Comparison of ENCODE assay signal across 8 cellular contexts in the genomic region with DNA sequence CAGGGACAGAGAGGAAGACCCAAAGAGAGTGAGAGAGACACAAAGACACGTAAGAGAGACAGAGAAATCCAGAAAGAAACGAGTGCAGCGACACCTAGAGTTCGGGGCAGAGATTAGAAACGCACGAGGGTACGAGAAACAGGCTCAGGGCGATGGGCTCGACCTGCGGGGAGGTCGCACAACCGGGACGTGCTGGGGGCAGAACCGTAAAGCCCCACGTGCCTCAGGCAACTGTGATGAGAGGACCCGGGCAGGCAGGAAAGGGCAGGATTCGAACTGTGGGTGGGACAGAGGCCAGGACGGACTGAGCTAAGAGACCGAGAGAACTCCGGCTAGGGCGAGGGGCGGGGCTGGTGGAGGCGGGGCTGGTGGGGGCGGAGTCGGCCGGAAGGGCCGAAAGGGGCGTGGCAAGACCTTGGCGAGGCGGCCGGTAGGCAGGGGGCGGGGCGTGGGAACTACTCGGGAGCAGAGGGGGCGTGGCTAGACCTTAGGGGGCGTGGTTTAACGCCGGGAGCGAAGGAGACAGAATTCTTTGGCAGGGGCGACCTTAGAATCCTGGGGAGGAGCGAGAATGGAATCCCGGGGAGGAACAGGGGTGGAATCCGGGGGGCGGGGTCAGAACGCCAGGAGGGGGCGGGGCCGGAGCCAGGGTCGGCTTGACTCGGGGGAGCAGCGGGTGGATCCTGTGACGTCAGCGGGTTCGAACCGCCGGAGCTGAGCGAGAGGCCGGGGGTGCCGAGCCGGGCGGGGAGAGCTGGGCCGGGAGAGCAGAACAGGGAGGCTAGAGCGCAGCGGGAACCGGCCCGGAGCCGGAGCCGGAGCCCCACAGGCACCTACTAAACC. TPM values are rescaled to one million over a fixed set of nuclear protein-coding genes. Genes with fewer than 3 reads are reported as not detected.
DNase-seq lines count a peak whose midpoint lies in the region; ATAC-seq and TF ChIP-seq lines count a peak whose summit lies in the region.

Gene NECTIN2 (plus strand): TSS at position 686 of the 843 bp plus-strand sequence. CDS start 229 bp downstream, outside the sequence.

- H3K9me3 ChIP-seq in mucosa of rectum (ENCODE audit: control insufficient read depth in 2 of 2, low read length in 2 of 2): no peaks in the 10 kb centered on the region

- peaks cover 34% of the 10 kb centered on the region for H3K27me3 Mint-ChIP-seq in activated T-cell treated with anti-CD3 and anti-CD28 coated beads, Interleukin-2, amount 50 U/mL, for 24 hours

- peaks cover 18 to 19% of the 10 kb centered on the region in 2 donors for H3K4me1 ChIP-seq in mucosa of rectum (ENCODE audit: control insufficient read depth in 2 of 2, insufficient read depth in 2 of 2, low read length in 2 of 2)

- H3K9ac ChIP-seq in mucosa of rectum (ENCODE audit: low read depth in 1 of 2, low read length in 2 of 2): peak within 1 kb of the TSS; percentile 98 to 99

- no peak for ATAC-seq in HG02623 (IDR thresholded peaks at IDR 0.05; ENCODE audit: unreplicated experiment)

- peak; percentile 98 for DNase-seq in ELR (ENCODE audit: low read depth)
- DNase-seq in Jurkat, Clone E6-1 (ENCODE audit: low read depth, low spot score): peak; percentile 88
- DNase-seq in activated T-cell treated with anti-CD3 and anti-CD28 coated beads, Interleukin-2, amount 50 U/mL, for 24 hours: peak; percentile 86
- DNase-seq in erythroblast (lab: John Stamatoyannopoulos, UW): peak; percentile 93 to 98
- DNase-seq in stimulated activated CD8-positive, alpha-beta memory T cell treated with anti-CD3 and anti-CD28 coated beads, Interleukin-4, amount 100 ng/mL, for 1 hour (ENCODE audit: low read depth in 2 of 2, low spot score in 1 of 2): peak; percentile 47 to 50

- no peaks in the 10 kb centered on the region for H3K9me3 Mint-ChIP-seq in activated T-cell treated with anti-CD3 and anti-CD28 coated beads, Interleukin-2, amount 50 U/mL, for 24 hours

- no peaks in the 10 kb centered on the region for H3K36me3 Mint-ChIP-seq in activated T-cell treated with anti-CD3 and anti-CD28 coated beads, Interleukin-2, amount 50 U/mL, for 24 hours (ENCODE audit: low read depth)

- no peaks in the 10 kb centered on the region for H3K27me3 ChIP-seq in mucosa of rectum (ENCODE audit: control insufficient read depth in 2 of 2, insufficient read depth in 2 of 2, low read length in 2 of 2)

- H3K4me3 ChIP-seq in Jurkat, Clone E6-1 (ENCODE audit: low read length): peak within 1 kb of the TSS; percentile 53
- H3K4me3 ChIP-seq in mucosa of rectum (ENCODE audit: low read length in 2 of 2): peak within 1 kb of the TSS; percentile 87 to 93

- peak within 1 kb of the TSS; percentile 85 for H3K27ac Mint-ChIP-seq in activated T-cell treated with anti-CD3 and anti-CD28 coated beads, Interleukin-2, amount 50 U/mL, for 24 hours

- peak within 1 kb of the TSS; percentile 90 to 94 for H3K27ac ChIP-seq in mucosa of rectum (ENCODE audit: low read depth in 2 of 2, low read length in 2 of 2)

- no peaks in the 10 kb centered on the region for H3K36me3 ChIP-seq in mucosa of rectum (ENCODE audit: control insufficient read depth in 2 of 2, insufficient read depth in 2 of 2, low read length in 2 of 2)

- no peak for TF ChIP-seq POLR2A in erythroblast (IDR thresholded peaks at IDR 0.05; ENCODE audit: low read length)

- H3K4me1 Mint-ChIP-seq in activated T-cell treated with anti-CD3 and anti-CD28 coated beads, Interleukin-2, amount 50 U/mL, for 24 hours (ENCODE audit: low read depth): peaks cover 27% of the 10 kb centered on the region

- peak within 1 kb of the TSS; percentile 82 for H3K4me3 Mint-ChIP-seq in activated T-cell treated with anti-CD3 and anti-CD28 coated beads, Interleukin-2, amount 50 U/mL, for 24 hours

TF ChIP-seq in PFSK-1, 5 proteins besides CTCF, POLR2A, EP300 and RAD21:
- TF ChIP-seq TAF1 (IDR thresholded peaks at IDR 0.05; ENCODE audit: borderline replicate concordance, insufficient read depth, low read length): peak; percentile 68; the same call in 1 of the 2 replicates
- peak; percentile 62; the same call in 1 of the 2 replicates for TF ChIP-seq SIN3A (IDR thresholded peaks at IDR 0.05; ENCODE audit: borderline replicate concordance, insufficient read depth, low read length)
- no peak for TF ChIP-seq REST (IDR thresholded peaks at IDR 0.05; ENCODE audit: insufficient read depth in 1 of 2, low read depth in 2 of 2, low read length in 2 of 2)
- TF ChIP-seq POLR2AphosphoS5 (IDR thresholded peaks at IDR 0.05; ENCODE audit: low read depth, low read length): peak; percentile 66
- TF ChIP-seq FOXP2 (optimal IDR thresholded peaks at IDR 0.05; ENCODE audit: borderline replicate concordance, extremely low read depth, extremely low read length, insufficient read depth): peak; percentile 89
TF ChIP-seq in PFSK-1: peak in this region for 4.

RNA-seq across cellular contexts. Expression of gene NECTIN2, which starts in this region (rescaled TPM):
- 7.4 TPM for polyA plus RNA-seq in Jurkat, Clone E6-1 (2012; ENCODE audit: insufficient read depth, insufficient read length)
- 250 TPM for polyA plus RNA-seq in PFSK-1 (2012; ENCODE audit: insufficient read length, low read depth)
